12 cellular contexts compared by ENCODE assay signal in genomic region chr19:14404322-14404721, GRCh38. TPM values are rescaled to one million over a fixed set of nuclear protein-coding genes. Genes with fewer than 3 reads are reported as not detected.
A peak's percentile ranks its signal among the peaks of the same experiment; 100 is the strongest.
DNase-seq lines count a peak whose midpoint lies in the region; ATAC-seq, FAIRE-seq and TF ChIP-seq lines count a peak whose summit lies in the region.
"Had no signal": no experiment of that assay in that cellular context is flagged by ENCODE, and none has a peak within 500 bp of the region (broad histone marks: within the 10 kb centered on the region; RNA-seq: fewer than 3 reads in every experiment).

No MANE protein-coding gene starts in this region.

- H3K4me3 Mint-ChIP-seq in effector memory CD8-positive, alpha-beta T cell = peak overlapping the region in 1 of 2 donors; percentile 68

- peak; percentile 59 for DNase-seq in COLO668 (lab: John Stamatoyannopoulos, UW; ENCODE audit: unreplicated experiment)
- no peak for DNase-seq in GM12892 (ENCODE audit: insufficient read length)
- peak; percentile 43 for DNase-seq in NCI-H69 (lab: John Stamatoyannopoulos, UW)
- DNase-seq in effector memory CD8-positive, alpha-beta T cell = peak; percentile 13 to 24 (median 17)
- no peak for DNase-seq in Ammon's horn (ENCODE audit: low spot score)
- no peak for DNase-seq in dedifferentiated amniotic fluid mesenchymal stem cell (ENCODE audit: extremely low spot score)
- no peak for DNase-seq in stimulated activated CD4-positive, alpha-beta T cell treated with anti-CD3 and anti-CD28 coated beads, Interleukin-2, amount 100 ng/mL, for 24 hours
- DNase-seq: activated CD4-positive, alpha-beta T cell treated with anti-CD3 and anti-CD28 coated beads, Interleukin-2, amount 50 U/mL, for 1 hour; KG1; NCI-H2227 treated with DMSO at 0.1 percent for 48 hours; RPMI8226 had no signal

- H3K36me3 Mint-ChIP-seq in effector memory CD8-positive, alpha-beta T cell (ENCODE audit: insufficient read depth) = peaks cover 100% of the 10 kb centered on the region

- H3K9me3 Mint-ChIP-seq in effector memory CD8-positive, alpha-beta T cell = no peaks in the 10 kb centered on the region

- no peak for ATAC-seq in effector memory CD8-positive, alpha-beta T cell (replicated peaks)

- H3K27ac Mint-ChIP-seq in effector memory CD8-positive, alpha-beta T cell = peak overlapping the region; percentile 94 to 98

- no peaks in the 10 kb centered on the region for H3K27me3 Mint-ChIP-seq in effector memory CD8-positive, alpha-beta T cell

- TF ChIP-seq POLR2A in GM12892 (IDR thresholded peaks at IDR 0.05; ENCODE audit: low read depth, low read length) = peak; percentile 37; the same call in 1 of the 2 replicates

- peaks cover 9 to 41% of the 10 kb centered on the region in 2 donors for H3K4me1 Mint-ChIP-seq in effector memory CD8-positive, alpha-beta T cell (ENCODE audit: low read depth in 2 of 2)

- no peak for FAIRE-seq in GM12892 (lab: Jason Lieb, UNC)
- FAIRE-seq: colon had no signal

RNA-seq across cellular contexts. Expression of gene DDX39A, which starts 14.8 kb away (rescaled TPM):
- 79.3 TPM for polyA plus RNA-seq in GM12892 (2012; ENCODE audit: missing spikeins)

RNA-seq across cellular contexts. Expression of gene ADGRE5, which starts 23.1 kb away (rescaled TPM):
- polyA plus RNA-seq in GM12892 (2012; ENCODE audit: missing spikeins) = 45.4 TPM

RNA-seq across cellular contexts. Expression of gene PKN1, which starts 28.8 kb away (rescaled TPM):
- 40.0 TPM for polyA plus RNA-seq in GM12892 (2012; ENCODE audit: missing spikeins)

Comparison
In these comparisons a context has a peak if more than half of its experiments do, and no peak if none do; other contexts are left out.
1. DNase-seq: peak in COLO668 (single experiment), NCI-H69 (single experiment) and effector memory CD8-positive, alpha-beta T cell (3 of 3); none in GM12892 (single experiment), Ammon's horn (single experiment), dedifferentiated amniotic fluid mesenchymal stem cell (single experiment) and stimulated activated CD4-positive, alpha-beta T cell treated with anti-CD3 and anti-CD28 coated beads, Interleukin-2, amount 100 ng/mL, for 24 hours (0 of 2).